7 cellular contexts compared by ENCODE assay signal in genomic region chr7:25093268-25093802, GRCh38. TPM values are rescaled to one million over a fixed set of nuclear protein-coding genes. Genes with fewer than 3 reads are reported as not detected.
DNase-seq lines count a peak whose midpoint lies in the region; ATAC-seq, FAIRE-seq and TF ChIP-seq lines count a peak whose summit lies in the region.

No MANE protein-coding gene starts in this region.

- H3K9me3 Mint-ChIP-seq in WTC11 = peaks cover 7% of the 10 kb centered on the region

- peak; percentile 80 for ATAC-seq in HG02798 (IDR thresholded peaks at IDR 0.05; ENCODE audit: poor library complexity, unreplicated experiment)
- peak; percentile 84 for ATAC-seq in WTC11
- ATAC-seq in left colon = peak; percentile 85

- H3K27me3 ChIP-seq in bronchial epithelial cell (ENCODE audit: control insufficient read depth, insufficient read depth, low read length) = no peaks in the 10 kb centered on the region

- FAIRE-seq in bronchial epithelial cell (lab: Jason Lieb, UNC) = no peak

- no peak overlapping the region for H3K4me3 ChIP-seq in bronchial epithelial cell (ENCODE audit: low read depth, low read length)

- in situ Hi-C loops in GM13977 (cut with MboI; ENCODE audit: low pct_unique_long_range_greater_than_20kb, low sequenced_read_pairs, unreplicated experiment) = no loop called here

- CTCF ChIA-PET in WTC11 (lab: Charles Lee) = interaction anchor here (0.6 to 7.9 kb wide), 52 partner anchors 8 to 378 kb away, joined by 3 to 138 read pairs (median 4); partner anchors contain the start of genes CYCS and OSBPL3

- intact Hi-C loops in left colon (cut with DNase I, micrococcal nuclease) = no loop called here

- H3K27ac Mint-ChIP-seq in WTC11 = no peak overlapping the region; the same call in 1 of the 2 replicates

- TF ChIP-seq CTCF in GM13977 (IDR thresholded peaks at IDR 0.05; ENCODE audit: extremely low read depth, insufficient read depth, missing control alignments) (peak; percentile 78), WTC11 (IDR thresholded peaks at IDR 0.05) (peak; percentile 49; the same call in 1 of the 2 replicates), bronchial epithelial cell (IDR thresholded peaks at IDR 0.05; ENCODE audit: insufficient read depth, low read length, severe bottlenecking) (peak; percentile 85)

- H3K4me3 Mint-ChIP-seq in WTC11 = no peak overlapping the region

- H3K27me3 Mint-ChIP-seq in WTC11 (ENCODE audit: low read depth) = no peaks in the 10 kb centered on the region; the same call in 1 of the 2 replicates

- H3K36me3 Mint-ChIP-seq in WTC11 = no peaks in the 10 kb centered on the region; the same call in 1 of the 2 replicates

- peaks cover 8% of the 10 kb centered on the region for H3K4me1 Mint-ChIP-seq in WTC11

- no peaks in the 10 kb centered on the region for H3K36me3 ChIP-seq in bronchial epithelial cell (ENCODE audit: control insufficient read depth, insufficient read depth, low read length)

- DNase-seq in GM13977 (ENCODE audit: low spot score) = peak; percentile 78
- DNase-seq in NCI-H2171 (lab: John Stamatoyannopoulos, UW) = peak; percentile 30
- DNase-seq in WTC11 (ENCODE audit: low spot score) = peak; percentile 88
- DNase-seq in bronchial epithelial cell (ENCODE audit: low read depth) = peak; percentile 67
- DNase-seq in left colon = peak; percentile 46 to 86
- peak; percentile 85 for DNase-seq in stimulated activated CD4-positive, alpha-beta T cell treated with anti-CD3 and anti-CD28 coated beads, Interleukin-4, amount 100 ng/mL, for 24 hours

- POLR2A ChIA-PET in WTC11 (lab: Charles Lee) = interaction anchor here (2.0 kb wide), 1 partner anchor 114 kb away, joined by 6 read pairs; no protein-coding TSS in a partner anchor

TF ChIP-seq in WTC11, 78 proteins besides CTCF, POLR2A, EP300 and RAD21:
- TF ChIP-seq ATF3 (CRISPR knock-in tag; conservative IDR thresholded peaks at IDR 0.05) = no peak
- TF ChIP-seq NR3C1 (CRISPR knock-in tag; conservative IDR thresholded peaks at IDR 0.05; ENCODE audit: low read depth) = no peak
- no peak for TF ChIP-seq TCF7 (CRISPR knock-in tag; IDR thresholded peaks at IDR 0.05; ENCODE audit: low read depth)
- no peak for TF ChIP-seq NFYB (CRISPR knock-in tag; conservative IDR thresholded peaks at IDR 0.05; ENCODE audit: low read depth)
- no peak for TF ChIP-seq CREB1 (CRISPR knock-in tag; IDR thresholded peaks at IDR 0.05)
- TF ChIP-seq ATF6 (CRISPR knock-in tag; IDR thresholded peaks at IDR 0.05) = no peak
- TF ChIP-seq ETV6 (CRISPR knock-in tag; IDR thresholded peaks at IDR 0.05) = no peak
- no peak for TF ChIP-seq ZNF532 (CRISPR knock-in tag; IDR thresholded peaks at IDR 0.05; ENCODE audit: borderline replicate concordance)
- no peak for TF ChIP-seq FOXP4 (CRISPR knock-in tag; IDR thresholded peaks at IDR 0.05)
- TF ChIP-seq NR1H2 (CRISPR knock-in tag; IDR thresholded peaks at IDR 0.05) = no peak
- TF ChIP-seq MLX (CRISPR knock-in tag; IDR thresholded peaks at IDR 0.05) = no peak
- no peak for TF ChIP-seq ELF4 (CRISPR knock-in tag; IDR thresholded peaks at IDR 0.05; ENCODE audit: low read depth)
- TF ChIP-seq KAT7 (CRISPR knock-in tag; IDR thresholded peaks at IDR 0.05; ENCODE audit: borderline replicate concordance) = no peak

RNA-seq across cellular contexts. Expression of gene CYCS, which starts 31.7 kb away (rescaled TPM):
- total RNA-seq in WTC11 (2021) = 215 to 249 TPM (median 217 TPM) in 3 replicates
- total RNA-seq in bronchial epithelial cell = 45.3 and 80.0 TPM in 2 replicates
- 100 to 1,000 TPM; 337 to 391 TPM for total RNA-seq in left colon

Comparison
In these comparisons a context has a peak if more than half of its experiments do, and no peak if none do; other contexts are left out.
1. DNase-seq: peak in every context shown above with its lines; median percentile 88 in WTC11; 85 in stimulated activated CD4-positive, alpha-beta T cell treated with anti-CD3 and anti-CD28 coated beads, Interleukin-4, amount 100 ng/mL, for 24 hours; 78 in GM13977; 67 in bronchial epithelial cell; 66 in left colon; 30 in NCI-H2171.